ENCODE assay signal across 20 cellular contexts in genomic region chr6:53340536-53340935, GRCh38. TPM values are rescaled to one million over a fixed set of nuclear protein-coding genes. Genes with fewer than 3 reads are reported as not detected.
DNase-seq lines count a peak whose midpoint lies in the region; TF ChIP-seq lines count a peak whose summit lies in the region.
"Had no signal": no experiment of that assay in that cellular context is flagged by ENCODE, and none has a peak within 500 bp of the region (broad histone marks: within the 10 kb centered on the region; RNA-seq: fewer than 3 reads in every experiment).

No MANE protein-coding gene starts in this region.

- no peaks in the 10 kb centered on the region for H3K27me3 Mint-ChIP-seq in activated T-cell treated with anti-CD3 and anti-CD28 coated beads, Interleukin-2, amount 50 U/mL, for 24 hours

- BruUV-seq in OCI-LY7 (replicated peaks; lab: Mats Ljungman, UMichigan), result no TSS peak

- H3K27ac Mint-ChIP-seq in activated T-cell treated with anti-CD3 and anti-CD28 coated beads, Interleukin-2, amount 50 U/mL, for 24 hours, result peak overlapping the region; percentile 27
- H3K27ac Mint-ChIP-seq: H9 had no signal

- H2AFZ ChIP-seq in OCI-LY7 (ENCODE audit: low read length), result no peak overlapping the region

- H4K20me1 ChIP-seq in OCI-LY7 (ENCODE audit: insufficient read depth, low read length), result peaks cover 64% of the 10 kb centered on the region

- CTCF ChIA-PET in OCI-LY7 (lab: Charles Lee; ENCODE audit: unreplicated experiment), result no interaction called here

- H3K9me3 Mint-ChIP-seq in activated T-cell treated with anti-CD3 and anti-CD28 coated beads, Interleukin-2, amount 50 U/mL, for 24 hours, result no peaks in the 10 kb centered on the region
- H3K9me3 Mint-ChIP-seq: H9 had no signal

- TF ChIP-seq CTCF in OCI-LY7 (conservative IDR thresholded peaks at IDR 0.05; ENCODE audit: low read length) (no peak), epithelial cell of esophagus (IDR thresholded peaks at IDR 0.05; ENCODE audit: insufficient read depth, low read depth, low read length, missing control alignments) (no peak), GM13976 (IDR thresholded peaks at IDR 0.05; ENCODE audit: borderline replicate concordance, control extremely low read depth, extremely low read depth, insufficient read depth, missing control alignments) (no peak)

- peaks cover 94% of the 10 kb centered on the region for H3K4me1 ChIP-seq in OCI-LY7 (ENCODE audit: insufficient read depth, low read length, poor library complexity, severe bottlenecking)
- H3K4me1 ChIP-seq: Caco-2 had no signal

- no peak overlapping the region for H3K27ac ChIP-seq in OCI-LY7 (ENCODE audit: low read depth, low read length, poor library complexity, severe bottlenecking)
- H3K27ac ChIP-seq: BLaER1 treated with 17β-estradiol and CSF1 and Interleukin-3, amounts not matched to agents 10 nM and 100 nM; HL-60 had no signal

- no peak overlapping the region for H3K4me3 Mint-ChIP-seq in activated T-cell treated with anti-CD3 and anti-CD28 coated beads, Interleukin-2, amount 50 U/mL, for 24 hours
- H3K4me3 Mint-ChIP-seq: H9 had no signal

- no peak for DNase-seq in activated T-cell treated with anti-CD3 and anti-CD28 coated beads, Interleukin-2, amount 50 U/mL, for 24 hours
- DNase-seq in activated T-cell treated with anti-CD3 and anti-CD28 coated beads, Interleukin-2, amount 50 U/mL, for 48 hours, result no peak
- DNase-seq in OCI-LY7 (ENCODE audit: low spot score), result no peak
- DNase-seq in epithelial cell of esophagus (ENCODE audit: low read depth), result peak; percentile 59
- DNase-seq in NCI-H1694 (lab: John Stamatoyannopoulos, UW), result no peak
- no peak for DNase-seq in T-helper 1 cell
- no peak for DNase-seq in activated CD8-positive, alpha-beta memory T cell treated with anti-CD3 and anti-CD28 coated beads for 24 hours
- DNase-seq in GM13976 (ENCODE audit: low spot score), result no peak
- DNase-seq: Caco-2, DMS153, EL, H9, NCI-H1048, NCI-H1436 treated with DMSO at 0.1 percent for 48 hours, NCI-H2081, NCI-H510A treated with DMSO at 0.1 percent for 48 hours, SHP77, SK-N-SH had no signal

- in situ Hi-C loops in GM13976 (cut with MboI; ENCODE audit: low sequenced_read_pairs, unreplicated experiment), result no loop called here

- intact Hi-C loops in OCI-LY7 (cut with micrococcal nuclease; ENCODE audit: unreplicated experiment), result no loop called here

- H3K36me3 ChIP-seq in OCI-LY7 (ENCODE audit: insufficient read depth, low read length), result peaks cover 63% of the 10 kb centered on the region; the same call in 1 of the 2 replicates

- POLR2A ChIA-PET in OCI-LY7 (lab: Charles Lee), result interaction anchor here (0.6 to 3.4 kb wide), 16 partner anchors 8 to 168 kb away, joined by 3 to 22 read pairs (median 4); partner anchors contain the start of gene ELOVL5

- H3K9me2 ChIP-seq in OCI-LY7 (ENCODE audit: insufficient read depth, low read length), result no peaks in the 10 kb centered on the region
- H3K9me2 ChIP-seq: SK-N-SH had no signal

- peaks cover 61% of the 10 kb centered on the region for H3K36me3 Mint-ChIP-seq in activated T-cell treated with anti-CD3 and anti-CD28 coated beads, Interleukin-2, amount 50 U/mL, for 24 hours (ENCODE audit: low read depth)

- peak overlapping the region; percentile 64; the same call in 1 of the 2 replicates for H3K4me2 ChIP-seq in OCI-LY7 (ENCODE audit: low read length)
- H3K4me2 ChIP-seq: SK-N-SH had no signal

- peaks cover 99% of the 10 kb centered on the region for H3K79me2 ChIP-seq in OCI-LY7 (ENCODE audit: insufficient read depth, low read depth, low read length)

- no peak overlapping the region for H3K4me3 ChIP-seq in OCI-LY7 (ENCODE audit: low read depth, low read length, poor library complexity, severe bottlenecking)
- H3K4me3 ChIP-seq in epithelial cell of esophagus (ENCODE audit: low read length), result no peak overlapping the region
- H3K4me3 ChIP-seq: BLaER1 treated with 17β-estradiol and CSF1 and Interleukin-3, amounts not matched to agents 10 nM and 100 nM had no signal

- H3K9me3 ChIP-seq in OCI-LY7 (ENCODE audit: low read length), result no peaks in the 10 kb centered on the region
- H3K9me3 ChIP-seq: BLaER1 treated with 17β-estradiol and CSF1 and Interleukin-3, amounts not matched to agents 10 nM and 100 nM; Caco-2; SK-N-SH had no signal

- peaks cover 94% of the 10 kb centered on the region for H3K4me1 Mint-ChIP-seq in activated T-cell treated with anti-CD3 and anti-CD28 coated beads, Interleukin-2, amount 50 U/mL, for 24 hours (ENCODE audit: low read depth)

RNA-seq across cellular contexts. Expression of gene ELOVL5, which starts 8.2 kb away (rescaled TPM):
- 65.4 and 66.8 TPM in 2 replicates for total RNA-seq in OCI-LY7 (2014; rRNA removed; shearing (Covaris generic))
- total RNA-seq in OCI-LY7 (2022), result 97.1 and 107 TPM in 2 replicates
